8 cellular contexts compared by ENCODE assay signal in the genomic region with DNA sequence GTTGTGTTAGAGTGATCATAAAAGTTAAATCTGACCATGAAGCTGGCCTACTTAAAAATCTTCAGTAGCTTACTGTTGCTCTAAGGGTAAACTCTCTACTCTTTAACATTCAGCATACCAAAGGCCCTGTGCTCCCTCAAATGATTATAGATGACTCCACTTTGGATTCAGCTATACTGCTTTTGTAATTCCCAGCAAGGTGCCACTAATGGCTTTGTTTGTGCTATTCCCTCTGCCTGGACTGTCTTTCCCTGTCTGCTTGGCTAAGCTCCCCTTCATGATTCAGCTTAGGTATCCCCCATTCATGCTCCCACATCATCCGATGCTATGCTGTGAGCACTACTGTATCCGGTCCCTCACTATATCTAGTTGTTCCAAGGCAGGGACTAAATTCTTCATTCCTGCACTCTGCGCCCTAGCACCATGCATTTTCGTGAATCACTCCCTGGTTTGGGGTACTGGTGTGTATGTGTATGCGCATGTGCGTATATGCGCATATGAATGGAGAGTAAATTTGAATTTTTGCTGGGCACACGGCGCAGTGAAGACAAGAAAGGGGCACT.
A peak's percentile ranks its signal among the peaks of the same experiment; 100 is the strongest.
DNase-seq lines count a peak whose midpoint lies in the region; ATAC-seq lines count a peak whose summit lies in the region.

No MANE protein-coding gene starts in this region.

- H3K4me1 Mint-ChIP-seq in T-helper 2 cell treated with Interferon-gamma antibody and Interleukin-4, amounts not matched to agents 5 μg/mL and 100 μg/mL, for 36 hours (ENCODE audit: low read depth), result peaks cover 29% of the 10 kb centered on the region
- peaks cover 36% of the 10 kb centered on the region for H3K4me1 Mint-ChIP-seq in dendritic cell treated with granulocyte-macrophage colony-stimulating factor and Interleukin-4, amounts not matched to agents 40 ng/mL and 50 ng/mL, for 4 days (ENCODE audit: low read depth)

- no peaks in the 10 kb centered on the region for H3K27me3 Mint-ChIP-seq in T-helper 2 cell treated with Interferon-gamma antibody and Interleukin-4, amounts not matched to agents 5 μg/mL and 100 μg/mL, for 36 hours (ENCODE audit: low read depth)
- no peaks in the 10 kb centered on the region for H3K27me3 Mint-ChIP-seq in dendritic cell treated with granulocyte-macrophage colony-stimulating factor and Interleukin-4, amounts not matched to agents 40 ng/mL and 50 ng/mL, for 4 days

- no peak for ATAC-seq in GM18873 (IDR thresholded peaks at IDR 0.05; ENCODE audit: low FRiP score, unreplicated experiment)

- H3K4me1 ChIP-seq in mucosa of stomach (ENCODE audit: control insufficient read depth, insufficient read depth, low read length), result no peaks in the 10 kb centered on the region

- intact Hi-C loops in dendritic cell treated with granulocyte-macrophage colony-stimulating factor and Interleukin-4, amounts not matched to agents 40 ng/mL and 50 ng/mL, for 4 days (cut with micrococcal nuclease), result no loop called here

- H3K36me3 Mint-ChIP-seq in T-helper 2 cell treated with Interferon-gamma antibody and Interleukin-4, amounts not matched to agents 5 μg/mL and 100 μg/mL, for 36 hours (ENCODE audit: low read depth), result peaks cover 29% of the 10 kb centered on the region
- peaks cover 32% of the 10 kb centered on the region for H3K36me3 Mint-ChIP-seq in dendritic cell treated with granulocyte-macrophage colony-stimulating factor and Interleukin-4, amounts not matched to agents 40 ng/mL and 50 ng/mL, for 4 days (ENCODE audit: low read depth)

- no peaks in the 10 kb centered on the region for H3K27me3 ChIP-seq in mucosa of stomach (ENCODE audit: control insufficient read depth, insufficient read depth, low read length)

- no peak for DNase-seq in T-helper 2 cell treated with Interferon-gamma antibody and Interleukin-4, amounts not matched to agents 5 μg/mL and 100 μg/mL, for 36 hours (ENCODE audit: low spot score)
- DNase-seq in T-helper 2 cell, result no peak
- DNase-seq in NCI-H2107 treated with DMSO at 0.1 percent for 48 hours (lab: John Stamatoyannopoulos, UW; ENCODE audit: unreplicated experiment), result no peak
- no peak for DNase-seq in globus pallidus (ENCODE audit: low spot score)

- H3K27ac ChIP-seq in KOPT-K1 (ENCODE audit: low read depth, low read length, poor library complexity, severe bottlenecking), result peak overlapping the region; percentile 81

- H3K9me3 Mint-ChIP-seq in T-helper 2 cell treated with Interferon-gamma antibody and Interleukin-4, amounts not matched to agents 5 μg/mL and 100 μg/mL, for 36 hours, result no peaks in the 10 kb centered on the region
- H3K9me3 Mint-ChIP-seq in dendritic cell treated with granulocyte-macrophage colony-stimulating factor and Interleukin-4, amounts not matched to agents 40 ng/mL and 50 ng/mL, for 4 days, result no peaks in the 10 kb centered on the region

- H3K27ac Mint-ChIP-seq in T-helper 2 cell treated with Interferon-gamma antibody and Interleukin-4, amounts not matched to agents 5 μg/mL and 100 μg/mL, for 36 hours, result peak overlapping the region; percentile 96
- H3K27ac Mint-ChIP-seq in dendritic cell treated with granulocyte-macrophage colony-stimulating factor and Interleukin-4, amounts not matched to agents 40 ng/mL and 50 ng/mL, for 4 days, result peak overlapping the region; percentile 96

- peak overlapping the region; percentile 93 for H3K4me3 Mint-ChIP-seq in T-helper 2 cell treated with Interferon-gamma antibody and Interleukin-4, amounts not matched to agents 5 μg/mL and 100 μg/mL, for 36 hours
- peak overlapping the region; percentile 89 for H3K4me3 Mint-ChIP-seq in dendritic cell treated with granulocyte-macrophage colony-stimulating factor and Interleukin-4, amounts not matched to agents 40 ng/mL and 50 ng/mL, for 4 days

- H3K9me3 ChIP-seq in KOPT-K1 (ENCODE audit: insufficient read depth, low read length, poor library complexity, severe bottlenecking), result no peaks in the 10 kb centered on the region
- no peaks in the 10 kb centered on the region for H3K9me3 ChIP-seq in mucosa of stomach (ENCODE audit: control insufficient read depth, low read length)

- peak overlapping the region; percentile 41 for H3K4me3 ChIP-seq in mucosa of stomach (ENCODE audit: low read length)

- peak overlapping the region; percentile 84 for H3K9ac ChIP-seq in mucosa of stomach (ENCODE audit: low read length)

- H3K36me3 ChIP-seq in KOPT-K1 (ENCODE audit: insufficient read depth, low read length), result peaks cover 28% of the 10 kb centered on the region
- H3K36me3 ChIP-seq in mucosa of stomach (ENCODE audit: control insufficient read depth, insufficient read depth, low read length), result peaks cover 4% of the 10 kb centered on the region
